In genomic region chr5:57939771-57940170, GRCh38 we compare ENCODE assay signal across 17 cellular contexts.
"Had no signal": no experiment of that assay in that cellular context is flagged by ENCODE, and none has a peak within 500 bp of the region (broad histone marks: within the 10 kb centered on the region; RNA-seq: fewer than 3 reads in every experiment).

No MANE protein-coding gene starts in this region.

- H3K36me3 ChIP-seq: heart right ventricle, neutrophil had no signal

- ATAC-seq: esophagus mucosa, heart right ventricle, sciatic nerve had no signal

- H3K4me1 ChIP-seq: heart right ventricle had no signal

- H3K9me3 ChIP-seq: neutrophil had no signal

- DNase-seq: dorsolateral prefrontal cortex; effector CD8-positive, alpha-beta T cell; heart right ventricle; hypothalamus; kidney glomerular epithelial cell; naive B cell; posterior cingulate gyrus; small intestine; stimulated activated CD4-positive, alpha-beta T cell treated with anti-CD3 and anti-CD28 coated beads, Interleukin-2, amount 100 ng/mL, for 48 hours; stimulated activated naive CD4-positive, alpha-beta T cell treated with Interleukin-2 at 50 U/mL for 16 hours; trophoblast cell had no signal

- H3K4me3 ChIP-seq: coronary artery, dorsolateral prefrontal cortex, heart right ventricle had no signal

- H3K27me3 ChIP-seq: dorsolateral prefrontal cortex, heart right ventricle, neutrophil had no signal

- H3K27ac ChIP-seq: coronary artery, dorsolateral prefrontal cortex, heart right ventricle, neutrophil had no signal

- FAIRE-seq: frontal cortex, islet of Langerhans, small intestine had no signal
